Comparison of ENCODE assay signal across 17 cellular contexts in genomic region chr12:66014818-66015217, GRCh38.
A peak's percentile ranks its signal among the peaks of the same experiment; 100 is the strongest.
DNase-seq lines count a peak whose midpoint lies in the region; ATAC-seq, FAIRE-seq and TF ChIP-seq lines count a peak whose summit lies in the region.
"Had no signal": no experiment of that assay in that cellular context is flagged by ENCODE, and none has a peak within 500 bp of the region (broad histone marks: within the 10 kb centered on the region; RNA-seq: fewer than 3 reads in every experiment).

No MANE protein-coding gene starts in this region.

- H2AFZ ChIP-seq in mammary epithelial cell (ENCODE audit: low read depth, low read length) (peak overlapping the region; percentile 68), keratinocyte (ENCODE audit: control insufficient read depth, low read length) (peak overlapping the region; percentile 59)

- H4K20me1 ChIP-seq in mammary epithelial cell (ENCODE audit: insufficient read depth, low read length) (no peaks in the 10 kb centered on the region), keratinocyte (ENCODE audit: control insufficient read depth, extremely low read depth, insufficient read depth, low read length) (no peaks in the 10 kb centered on the region)

- TF ChIP-seq CTCF in mammary epithelial cell (conservative IDR thresholded peaks at IDR 0.05 in 1 of 2, IDR thresholded peaks at IDR 0.05 in 1 of 2; ENCODE audit: extremely low read depth in 1 of 2, insufficient read depth in 1 of 2, low read depth in 1 of 2, low read length in 2 of 2): no peak
- TF ChIP-seq CTCF in keratinocyte (optimal IDR thresholded peaks at IDR 0.05 in 1 of 3, IDR thresholded peaks at IDR 0.05 in 1 of 3, conservative IDR thresholded peaks at IDR 0.05 in 1 of 3; ENCODE audit: extremely low read depth in 1 of 3, insufficient read depth in 2 of 3, low read length in 3 of 3): no peak
- no peak for TF ChIP-seq CTCF in adrenal gland (IDR thresholded peaks at IDR 0.05)

- H3K9ac ChIP-seq in mammary epithelial cell (ENCODE audit: insufficient read depth, low read length) (no peak overlapping the region), keratinocyte (ENCODE audit: control insufficient read depth, extremely low read depth, insufficient read depth, low read length) (no peak overlapping the region)

- H3K4me1 ChIP-seq in mammary epithelial cell (ENCODE audit: insufficient read depth, low read length) (peaks cover 11% of the 10 kb centered on the region), keratinocyte (ENCODE audit: control insufficient read depth, extremely low read depth, insufficient read depth, low read length) (peaks cover 12% of the 10 kb centered on the region), adrenal gland (replicated peaks in 1 of 2) (no peaks in the 10 kb centered on the region)

- CTCF ChIA-PET in mammary epithelial cell (lab: Charles Lee; ENCODE audit: low non-redundant PET): no interaction called here
- CTCF ChIA-PET in activated CD8-positive, alpha-beta memory T cell treated with anti-CD3 and anti-CD28 coated beads, Interleukin-2, amount 10 ng/mL, durations not matched to agents 7 days and 5 days (lab: Charles Lee): no interaction called here

- H3K4me1 Mint-ChIP-seq in activated CD8-positive, alpha-beta memory T cell treated with anti-CD3 and anti-CD28 coated beads, Interleukin-2, amount 10 ng/mL, durations not matched to agents 7 days and 5 days: no peaks in the 10 kb centered on the region
- H3K4me1 Mint-ChIP-seq: activated naive CD4-positive, alpha-beta T cell treated with anti-CD3 and anti-CD28 coated beads, Interleukin-2, amount 50 U/mL, for 24 hours had no signal

- H3K9me3 Mint-ChIP-seq in activated CD8-positive, alpha-beta memory T cell treated with anti-CD3 and anti-CD28 coated beads, Interleukin-2, amount 10 ng/mL, durations not matched to agents 7 days and 5 days (ENCODE audit: low read depth): peaks cover 2% of the 10 kb centered on the region
- H3K9me3 Mint-ChIP-seq: activated naive CD4-positive, alpha-beta T cell treated with anti-CD3 and anti-CD28 coated beads, Interleukin-2, amount 50 U/mL, for 24 hours had no signal

- intact Hi-C loops in mammary epithelial cell (cut with micrococcal nuclease): no loop called here
- intact Hi-C loops in adrenal gland (cut with DNase I): no loop called here

- no TSS peak for BruUV-seq in mammary epithelial cell (replicated peaks; lab: Mats Ljungman, UMichigan)

- WGBS in mammary epithelial cell (ENCODE audit: low coverage, missing lambda C conversion rate): 69% methylated on average over 3 of the region's 3 CpGs
- 63 to 87% (median 74%) methylated on average over 3 of the region's 3 CpGs for WGBS in adrenal gland, 4 donors

- TF ChIP-seq POLR2A in adrenal gland (IDR thresholded peaks at IDR 0.05): no peak

- H3K36me3 Mint-ChIP-seq in activated CD8-positive, alpha-beta memory T cell treated with anti-CD3 and anti-CD28 coated beads, Interleukin-2, amount 10 ng/mL, durations not matched to agents 7 days and 5 days: no peaks in the 10 kb centered on the region
- H3K36me3 Mint-ChIP-seq: activated naive CD4-positive, alpha-beta T cell treated with anti-CD3 and anti-CD28 coated beads, Interleukin-2, amount 50 U/mL, for 24 hours had no signal

- H3K79me2 ChIP-seq in mammary epithelial cell (ENCODE audit: insufficient read depth, low read length): no peaks in the 10 kb centered on the region
- no peaks in the 10 kb centered on the region for H3K79me2 ChIP-seq in keratinocyte (ENCODE audit: control insufficient read depth, insufficient read depth, low read length)

- no peaks in the 10 kb centered on the region for H3K9me1 ChIP-seq in keratinocyte (ENCODE audit: control insufficient read depth, extremely low read depth, insufficient read depth, low read length)

- no peaks in the 10 kb centered on the region for H3K36me3 ChIP-seq in mammary epithelial cell (ENCODE audit: insufficient read depth, low read length)
- no peaks in the 10 kb centered on the region for H3K36me3 ChIP-seq in keratinocyte (ENCODE audit: control insufficient read depth in 2 of 2, extremely low read depth in 1 of 2, insufficient read depth in 2 of 2, low read length in 2 of 2)
- H3K36me3 ChIP-seq in adrenal gland (replicated peaks in 1 of 2): no peaks in the 10 kb centered on the region

- H3K27ac ChIP-seq in mammary epithelial cell (ENCODE audit: insufficient read depth, low read depth, low read length): no peak overlapping the region
- no peak overlapping the region for H3K27ac ChIP-seq in keratinocyte (ENCODE audit: control insufficient read depth, insufficient read depth, low read length)
- H3K27ac ChIP-seq in adrenal gland: no peak overlapping the region

- H3K27me3 ChIP-seq in mammary epithelial cell (ENCODE audit: insufficient read depth, low read length) (no peaks in the 10 kb centered on the region), keratinocyte (ENCODE audit: control insufficient read depth, extremely low read depth, insufficient read depth, low read length) (no peaks in the 10 kb centered on the region), adrenal gland (no peaks in the 10 kb centered on the region)

- no peaks in the 10 kb centered on the region for H3K9me3 ChIP-seq in mammary epithelial cell (replicated peaks; ENCODE audit: insufficient read depth, low read length)
- no peaks in the 10 kb centered on the region for H3K9me3 ChIP-seq in keratinocyte (ENCODE audit: control insufficient read depth, low read depth, low read length)
- no peaks in the 10 kb centered on the region for H3K9me3 ChIP-seq in adrenal gland (replicated peaks in 1 of 3)

- peak; percentile 93 for FAIRE-seq in keratinocyte (lab: Jason Lieb, UNC)
- FAIRE-seq: endothelial cell of umbilical vein had no signal

- DNase-seq in EH (ENCODE audit: low read depth) (peak; percentile 77), LHCN-M2 (ENCODE audit: low read depth) (peak; percentile 86), mammary epithelial cell (peak; percentile 33), keratinocyte (ENCODE audit: low read depth, low spot score) (peak; percentile 42), NAMALWA (ENCODE audit: low spot score) (no peak), adrenal gland (no peak)
- no peak for DNase-seq in activated CD8-positive, alpha-beta memory T cell treated with anti-CD3 and anti-CD28 coated beads, Interleukin-2, amount 10 ng/mL, durations not matched to agents 7 days and 5 days
- DNase-seq: activated CD8-positive, alpha-beta memory T cell treated with anti-CD3 and anti-CD28 coated beads, Interleukin-2, amount 50 U/mL, for 48 hours; C1 segment of cervical spinal cord; DMS53; NCI-H1105 treated with DMSO at 0.1 percent for 48 hours; posterior cingulate gyrus; substantia nigra had no signal

- dilution Hi-C loops in mammary epithelial cell (cut with HindIII; ENCODE audit: low sequenced_read_pairs): no loop called here
- dilution Hi-C loops in keratinocyte (cut with MboI; ENCODE audit: extremely low pct_ligation_motif_present, low sequenced_read_pairs): no loop called here

- no peak overlapping the region for H3K27ac Mint-ChIP-seq in activated CD8-positive, alpha-beta memory T cell treated with anti-CD3 and anti-CD28 coated beads, Interleukin-2, amount 10 ng/mL, durations not matched to agents 7 days and 5 days
- H3K27ac Mint-ChIP-seq: activated naive CD4-positive, alpha-beta T cell treated with anti-CD3 and anti-CD28 coated beads, Interleukin-2, amount 50 U/mL, for 24 hours had no signal

- in situ Hi-C loops in mammary epithelial cell (cut with MboI; ENCODE audit: low sequenced_read_pairs in 2 of 2): no loop called here

- H3K4me2 ChIP-seq in mammary epithelial cell (ENCODE audit: insufficient read depth, low read depth, low read length) (peak overlapping the region; percentile 3), keratinocyte (ENCODE audit: control insufficient read depth, extremely low read depth, insufficient read depth, low read depth, low read length) (peak overlapping the region; percentile 34)

- H3K4me3 ChIP-seq in mammary epithelial cell (replicated peaks in 1 of 3; ENCODE audit: insufficient read depth in 1 of 3, low read depth in 2 of 3, low read length in 3 of 3): no peak overlapping the region
- no peak overlapping the region for H3K4me3 ChIP-seq in keratinocyte (ENCODE audit: control insufficient read depth in 2 of 3, extremely low read depth in 1 of 3, insufficient read depth in 2 of 3, low read depth in 1 of 3, low read length in 3 of 3)
- H3K4me3 ChIP-seq in adrenal gland: no peak overlapping the region

- peaks cover 20% of the 10 kb centered on the region for H3K27me3 Mint-ChIP-seq in activated CD8-positive, alpha-beta memory T cell treated with anti-CD3 and anti-CD28 coated beads, Interleukin-2, amount 10 ng/mL, durations not matched to agents 7 days and 5 days

- ATAC-seq in activated CD8-positive, alpha-beta memory T cell treated with anti-CD3 and anti-CD28 coated beads, Interleukin-2, amount 10 ng/mL, durations not matched to agents 7 days and 5 days: no peak
- no peak for ATAC-seq in HG03469 (IDR thresholded peaks at IDR 0.05; ENCODE audit: unreplicated experiment)
- ATAC-seq: left lobe of liver had no signal

- no peak overlapping the region for H3K4me3 Mint-ChIP-seq in activated CD8-positive, alpha-beta memory T cell treated with anti-CD3 and anti-CD28 coated beads, Interleukin-2, amount 10 ng/mL, durations not matched to agents 7 days and 5 days
- H3K4me3 Mint-ChIP-seq: activated naive CD4-positive, alpha-beta T cell treated with anti-CD3 and anti-CD28 coated beads, Interleukin-2, amount 50 U/mL, for 24 hours had no signal

Comparison
In these comparisons a context has a peak if more than half of its experiments do, and no peak if none do; other contexts are left out.
1. DNase-seq: peak in EH (single experiment), LHCN-M2 (single experiment), mammary epithelial cell (single experiment) and keratinocyte (single experiment); none in NAMALWA (single experiment), adrenal gland (0 of 7) and activated CD8-positive, alpha-beta memory T cell treated with anti-CD3 and anti-CD28 coated beads, Interleukin-2, amount 10 ng/mL, durations not matched to agents 7 days and 5 days (single experiment).